Comparison of ENCODE assay signal across 20 cellular contexts in genomic region chr3:43144811-43145490, GRCh38. TPM values are rescaled to one million over a fixed set of nuclear protein-coding genes. Genes with fewer than 3 reads are reported as not detected.
A peak's percentile ranks its signal among the peaks of the same experiment; 100 is the strongest.
DNase-seq lines count a peak whose midpoint lies in the region; TF ChIP-seq lines count a peak whose summit lies in the region.
"Had no signal": no experiment of that assay in that cellular context is flagged by ENCODE, and none has a peak within 500 bp of the region (broad histone marks: within the 10 kb centered on the region; RNA-seq: fewer than 3 reads in every experiment).

No MANE protein-coding gene starts in this region.

- H3K27ac ChIP-seq in mammary epithelial cell (ENCODE audit: insufficient read depth, low read depth, low read length) = no peak overlapping the region
- H3K27ac ChIP-seq: neural progenitor cell, upper lobe of left lung had no signal

- dilution Hi-C loops in mammary epithelial cell (cut with HindIII; ENCODE audit: low sequenced_read_pairs) = no loop called here

- DNase-seq in MCF 10A (ENCODE audit: unreplicated experiment) (peak; percentile 79), mammary epithelial cell (no peak), adipocyte (ENCODE audit: low read depth) (peak; percentile 20), fibroblast of the aortic adventitia (ENCODE audit: low read depth) (peak; percentile 78), chondrocyte (ENCODE audit: low spot score) (no peak), activated gamma-delta T cell (lab: John Stamatoyannopoulos, UW) (no peak), NCI-H1694 treated with DMSO at 0.1 percent for 48 hours (lab: John Stamatoyannopoulos, UW) (no peak)
- DNase-seq in activated naive CD4-positive, alpha-beta T cell treated with anti-CD3 and anti-CD28 coated beads for 36 hours = no peak
- DNase-seq: 8988T; activated CD4-positive, CD25-positive, alpha-beta regulatory T cell treated with anti-CD3 and anti-CD28 coated beads, Interleukin-2, amount 50 U/mL, for 72 hours; activated naive CD4-positive, alpha-beta T cell treated with anti-CD3 and anti-CD28 coated beads, Interleukin-2, amount 50 U/mL, for 16 hours; CD8-positive, alpha-beta memory T cell; GDM1; NCI-H1105; NCI-H510A treated with DMSO at 0.1 percent for 48 hours; right cardiac atrium; stimulated activated CD4-positive, alpha-beta T cell treated with anti-CD3 and anti-CD28 coated beads, Interleukin-2, amount 100 ng/mL, for 48 hours; upper lobe of left lung had no signal

- TF ChIP-seq CTCF in MCF 10A (IDR thresholded peaks at IDR 0.05; ENCODE audit: unreplicated experiment) = no peak
- no peak for TF ChIP-seq CTCF in mammary epithelial cell (conservative IDR thresholded peaks at IDR 0.05 in 1 of 2, IDR thresholded peaks at IDR 0.05 in 1 of 2; ENCODE audit: extremely low read depth in 1 of 2, insufficient read depth in 1 of 2, low read depth in 1 of 2, low read length in 2 of 2)
- TF ChIP-seq CTCF in fibroblast of the aortic adventitia (IDR thresholded peaks at IDR 0.05; ENCODE audit: insufficient read depth, low read length) = no peak
- no peak for TF ChIP-seq CTCF in chondrocyte (IDR thresholded peaks at IDR 0.05)

- H3K36me3 Mint-ChIP-seq in MCF 10A (ENCODE audit: insufficient read depth, unreplicated experiment) = peaks cover 6% of the 10 kb centered on the region
- H3K36me3 Mint-ChIP-seq in chondrocyte (ENCODE audit: low read depth) = no peaks in the 10 kb centered on the region
- no peaks in the 10 kb centered on the region for H3K36me3 Mint-ChIP-seq in activated naive CD4-positive, alpha-beta T cell treated with anti-CD3 and anti-CD28 coated beads for 36 hours (ENCODE audit: low read depth)
- H3K36me3 Mint-ChIP-seq: neural progenitor cell had no signal

- no TSS peak for BruUV-seq in MCF 10A (replicated peaks; lab: Mats Ljungman, UMichigan)
- BruUV-seq in mammary epithelial cell (replicated peaks; lab: Mats Ljungman, UMichigan) = no TSS peak

- no peaks in the 10 kb centered on the region for H4K20me1 ChIP-seq in mammary epithelial cell (ENCODE audit: insufficient read depth, low read length)

- H3K27ac Mint-ChIP-seq in MCF 10A (ENCODE audit: low read depth, unreplicated experiment) = peak overlapping the region; percentile 37
- no peak overlapping the region for H3K27ac Mint-ChIP-seq in chondrocyte (ENCODE audit: unreplicated experiment)
- H3K27ac Mint-ChIP-seq in activated naive CD4-positive, alpha-beta T cell treated with anti-CD3 and anti-CD28 coated beads for 36 hours = no peak overlapping the region
- H3K27ac Mint-ChIP-seq: CD8-positive, alpha-beta memory T cell; neural progenitor cell had no signal

- POLR2A ChIA-PET in MCF 10A (lab: Yijun Ruan, JAX) = no interaction called here

- no peaks in the 10 kb centered on the region for H3K9me3 ChIP-seq in mammary epithelial cell (replicated peaks; ENCODE audit: insufficient read depth, low read length)
- no peaks in the 10 kb centered on the region for H3K9me3 ChIP-seq in adipocyte (ENCODE audit: control insufficient read depth, low read length)
- H3K9me3 ChIP-seq: upper lobe of left lung had no signal

- H3K79me2 ChIP-seq in mammary epithelial cell (ENCODE audit: insufficient read depth, low read length) = no peaks in the 10 kb centered on the region

- H3K36me3 ChIP-seq in mammary epithelial cell (ENCODE audit: insufficient read depth, low read length) (no peaks in the 10 kb centered on the region), adipocyte (ENCODE audit: control insufficient read depth, insufficient read depth, low read length, severe bottlenecking) (no peaks in the 10 kb centered on the region)
- H3K36me3 ChIP-seq: neural progenitor cell, upper lobe of left lung had no signal

- H3K9ac ChIP-seq in mammary epithelial cell (ENCODE audit: insufficient read depth, low read length) (no peak overlapping the region), adipocyte (ENCODE audit: low read length) (peak overlapping the region; percentile 36)
- H3K9ac ChIP-seq: neural progenitor cell had no signal

- H3K4me3 ChIP-seq in mammary epithelial cell (replicated peaks in 1 of 3; ENCODE audit: insufficient read depth in 1 of 3, low read depth in 2 of 3, low read length in 3 of 3) (no peak overlapping the region), adipocyte (ENCODE audit: low read length) (peak overlapping the region; percentile 67), fibroblast of the aortic adventitia (ENCODE audit: low read depth, low read length) (no peak overlapping the region)
- H3K4me3 ChIP-seq: neural progenitor cell, upper lobe of left lung had no signal

- no peak overlapping the region for H2AFZ ChIP-seq in mammary epithelial cell (ENCODE audit: low read depth, low read length)
- H2AFZ ChIP-seq: neural progenitor cell had no signal

- H3K4me2 ChIP-seq in mammary epithelial cell (ENCODE audit: insufficient read depth, low read depth, low read length) = no peak overlapping the region
- H3K4me2 ChIP-seq: neural progenitor cell had no signal

- H3K4me1 Mint-ChIP-seq in MCF 10A (ENCODE audit: insufficient read depth, unreplicated experiment) = peaks cover 7% of the 10 kb centered on the region
- H3K4me1 Mint-ChIP-seq in chondrocyte (ENCODE audit: low read depth) = no peaks in the 10 kb centered on the region
- peaks cover 5% of the 10 kb centered on the region for H3K4me1 Mint-ChIP-seq in activated naive CD4-positive, alpha-beta T cell treated with anti-CD3 and anti-CD28 coated beads for 36 hours (ENCODE audit: low read depth)

- H3K4me3 Mint-ChIP-seq in MCF 10A (ENCODE audit: unreplicated experiment) (no peak overlapping the region), chondrocyte (ENCODE audit: unreplicated experiment) (no peak overlapping the region)
- H3K4me3 Mint-ChIP-seq in activated naive CD4-positive, alpha-beta T cell treated with anti-CD3 and anti-CD28 coated beads for 36 hours = no peak overlapping the region
- H3K4me3 Mint-ChIP-seq: CD8-positive, alpha-beta memory T cell; central memory CD8-positive, alpha-beta T cell; neural progenitor cell had no signal

- H3K4me1 ChIP-seq in mammary epithelial cell (ENCODE audit: insufficient read depth, low read length) = no peaks in the 10 kb centered on the region
- peaks cover 15% of the 10 kb centered on the region for H3K4me1 ChIP-seq in adipocyte (ENCODE audit: control insufficient read depth, insufficient read depth, low read length)
- H3K4me1 ChIP-seq: upper lobe of left lung had no signal

- H3K27me3 Mint-ChIP-seq in MCF 10A (ENCODE audit: insufficient read depth, unreplicated experiment) (no peaks in the 10 kb centered on the region), chondrocyte (ENCODE audit: low read depth) (peaks cover 4% of the 10 kb centered on the region)
- no peaks in the 10 kb centered on the region for H3K27me3 Mint-ChIP-seq in activated naive CD4-positive, alpha-beta T cell treated with anti-CD3 and anti-CD28 coated beads for 36 hours (ENCODE audit: low read depth)
- H3K27me3 Mint-ChIP-seq: central memory CD8-positive, alpha-beta T cell had no signal

- H3K9me3 Mint-ChIP-seq in MCF 10A (ENCODE audit: unreplicated experiment) (no peaks in the 10 kb centered on the region), chondrocyte (ENCODE audit: low read depth) (no peaks in the 10 kb centered on the region)
- H3K9me3 Mint-ChIP-seq in activated naive CD4-positive, alpha-beta T cell treated with anti-CD3 and anti-CD28 coated beads for 36 hours = no peaks in the 10 kb centered on the region
- H3K9me3 Mint-ChIP-seq: CD8-positive, alpha-beta memory T cell; central memory CD8-positive, alpha-beta T cell; neural progenitor cell had no signal

- intact Hi-C loops in MCF 10A (cut with micrococcal nuclease) (no loop called here), mammary epithelial cell (cut with micrococcal nuclease) (no loop called here)
- intact Hi-C loops in activated naive CD4-positive, alpha-beta T cell treated with anti-CD3 and anti-CD28 coated beads for 36 hours (cut with micrococcal nuclease) = no loop called here

- H3K27me3 ChIP-seq in mammary epithelial cell (ENCODE audit: insufficient read depth, low read length) = no peaks in the 10 kb centered on the region
- H3K27me3 ChIP-seq in adipocyte (replicated peaks; ENCODE audit: control insufficient read depth, insufficient read depth, low read length) = no peaks in the 10 kb centered on the region
- H3K27me3 ChIP-seq: neural progenitor cell, upper lobe of left lung had no signal

- CTCF ChIA-PET in MCF 10A (lab: Yijun Ruan, JAX) = interaction anchor here (1.3 to 1.6 kb wide), 2 partner anchors 12 to 183 kb away, joined by 5 read pairs; no protein-coding TSS in a partner anchor
- CTCF ChIA-PET in mammary epithelial cell (lab: Charles Lee; ENCODE audit: low non-redundant PET) = no interaction called here
- CTCF ChIA-PET in activated naive CD4-positive, alpha-beta T cell treated with anti-CD3 and anti-CD28 coated beads for 36 hours (lab: Charles Lee) = no interaction called here

- in situ Hi-C loops in mammary epithelial cell (cut with MboI; ENCODE audit: low sequenced_read_pairs in 2 of 2) = no loop called here

- whole genome bisulfite sequencing in mammary epithelial cell (ENCODE audit: low coverage, missing lambda C conversion rate) = 63% methylated on average over 7 of the region's 7 CpGs

RNA-seq across cellular contexts. Expression of gene POMGNT2, which starts 39.1 kb away (rescaled TPM):
- total RNA-seq in MCF 10A (2022) = 6.2 and 7.3 TPM in 2 replicates
- total RNA-seq in mammary epithelial cell = 10 to 100 TPM; 10.3 to 11.2 TPM
- 23.4 TPM for polyA plus RNA-seq in mammary epithelial cell
- polyA minus RNA-seq in mammary epithelial cell = 22.4 TPM
- 6.9 and 9.3 TPM in 2 replicates for total RNA-seq in fibroblast of the aortic adventitia (ENCODE audit: low replicate concordance)
- 14.0 to 17.3 TPM (median 14.3 TPM) in 3 replicates for total RNA-seq in chondrocyte
- total RNA-seq in activated naive CD4-positive, alpha-beta T cell treated with anti-CD3 and anti-CD28 coated beads for 36 hours = 1 to 10 TPM; 7.6 to 8.0 TPM

Comparison
In these comparisons a context has a peak if more than half of its experiments do, and no peak if none do; other contexts are left out.
1. DNase-seq: peak in MCF 10A (single experiment), adipocyte (single experiment) and fibroblast of the aortic adventitia (single experiment); none in mammary epithelial cell (single experiment), chondrocyte (single experiment), activated gamma-delta T cell (single experiment), activated naive CD4-positive, alpha-beta T cell treated with anti-CD3 and anti-CD28 coated beads for 36 hours (single experiment) and NCI-H1694 treated with DMSO at 0.1 percent for 48 hours (single experiment).